7 cellular contexts compared by ENCODE assay signal in the genomic region with DNA sequence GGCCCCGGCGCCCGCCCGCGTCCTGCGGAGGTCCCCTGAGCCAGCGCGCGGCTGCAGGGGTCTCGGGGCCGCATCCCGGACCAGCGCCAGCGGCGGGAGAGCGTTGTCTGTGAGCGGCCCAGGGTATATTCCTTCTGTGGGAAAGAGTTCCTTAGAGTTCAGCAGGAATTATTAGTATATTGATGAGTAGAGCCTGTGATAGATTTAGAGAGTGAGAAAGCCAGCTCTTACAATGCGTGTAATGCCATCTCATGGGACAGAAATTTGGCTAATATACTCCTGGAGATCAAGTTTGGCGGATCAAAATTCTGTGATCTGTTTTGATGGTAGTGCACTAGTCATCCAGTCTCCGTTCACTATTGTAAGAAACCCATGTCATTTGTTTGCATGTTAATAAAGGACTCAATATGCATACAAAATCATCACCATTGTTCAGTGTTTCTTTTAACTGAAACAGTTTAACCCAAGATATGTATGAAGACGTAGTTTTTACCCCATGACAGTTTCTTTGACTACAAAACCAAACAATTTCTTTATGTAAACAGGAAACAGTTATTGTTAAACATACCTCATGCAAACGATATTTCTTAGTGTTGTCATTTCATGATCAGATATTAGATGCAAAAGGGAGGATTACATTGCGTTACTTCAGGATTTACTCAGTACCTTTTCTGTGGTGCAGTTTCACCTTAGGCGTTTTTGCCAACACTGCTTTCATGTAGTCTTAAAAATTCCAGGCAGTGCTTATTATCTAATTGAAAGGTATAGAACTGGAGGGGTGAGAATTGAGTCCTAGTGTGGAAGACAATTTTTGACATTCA. TPM values are rescaled to one million over a fixed set of nuclear protein-coding genes. Genes with fewer than 3 reads are reported as not detected.
DNase-seq lines count a peak whose midpoint lies in the region; ATAC-seq and TF ChIP-seq lines count a peak whose summit lies in the region.

No MANE protein-coding gene starts in this region.

- H3K27me3 ChIP-seq in SJCRH30 = no peaks in the 10 kb centered on the region
- peaks cover 0 to 8% (median 0%) of the 10 kb centered on the region in 3 donors for H3K27me3 ChIP-seq in sigmoid colon

- POLR2A ChIA-PET in HEK293T (lab: Yijun Ruan, JAX) = no interaction called here

- no peaks in the 10 kb centered on the region for H3K36me3 ChIP-seq in SJCRH30
- no peaks in the 10 kb centered on the region for H3K36me3 ChIP-seq in sigmoid colon

- TF ChIP-seq EP300 in sigmoid colon (IDR thresholded peaks at IDR 0.05) = no peak

- no peak for DNase-seq in SJCRH30
- DNase-seq in fibroblast of villous mesenchyme (ENCODE audit: low read depth) = peak; percentile 30
- DNase-seq in sigmoid colon = no peak
- DNase-seq in H4 (ENCODE audit: low spot score) = no peak
- no peak for DNase-seq in HEK293T (ENCODE audit: extremely low spot score)

- H3K9me3 ChIP-seq in SJCRH30 (replicated peaks) (no peaks in the 10 kb centered on the region), sigmoid colon (no peaks in the 10 kb centered on the region)

- TF ChIP-seq CTCF in fibroblast of villous mesenchyme (IDR thresholded peaks at IDR 0.05; ENCODE audit: insufficient read depth, low read depth, low read length) = no peak
- TF ChIP-seq CTCF in sigmoid colon (IDR thresholded peaks at IDR 0.05) = no peak

- peak; percentile 10 for ATAC-seq in GM18870 (IDR thresholded peaks at IDR 0.05; ENCODE audit: unreplicated experiment)
- ATAC-seq in GM21515 (IDR thresholded peaks at IDR 0.05; ENCODE audit: unreplicated experiment) = no peak

- CTCF ChIA-PET in HEK293T (lab: Yijun Ruan, JAX) = no interaction called here

- no peak overlapping the region for H3K27ac ChIP-seq in SJCRH30
- peak overlapping the region; percentile 3 to 85 (median 44) for H3K27ac ChIP-seq in sigmoid colon

- H3K4me3 ChIP-seq in SJCRH30 (peak overlapping the region; percentile 90), fibroblast of villous mesenchyme (ENCODE audit: low read depth, low read length) (peak overlapping the region; percentile 83), sigmoid colon (peak overlapping the region; percentile 49 to 86 (median 75))

- peaks cover 7% of the 10 kb centered on the region for H3K4me1 ChIP-seq in SJCRH30
- peaks cover 0 to 17% (median 14%) of the 10 kb centered on the region in 4 donors for H3K4me1 ChIP-seq in sigmoid colon

- no peak for TF ChIP-seq POLR2A in sigmoid colon (IDR thresholded peaks at IDR 0.05)

- 4 to 9% methylated on average over 24 of the region's 24 CpGs for WGBS in sigmoid colon, 2 donors

- intact Hi-C loops in sigmoid colon (cut with DNase I) = loop anchor here (5.0 kb wide), 4 partner anchors 113 to 307 kb away; partner anchors contain the start of gene MIPEP

TF ChIP-seq in HEK293T, 16 proteins besides CTCF, POLR2A, EP300 and RAD21:
- TF ChIP-seq, protein P1, sequence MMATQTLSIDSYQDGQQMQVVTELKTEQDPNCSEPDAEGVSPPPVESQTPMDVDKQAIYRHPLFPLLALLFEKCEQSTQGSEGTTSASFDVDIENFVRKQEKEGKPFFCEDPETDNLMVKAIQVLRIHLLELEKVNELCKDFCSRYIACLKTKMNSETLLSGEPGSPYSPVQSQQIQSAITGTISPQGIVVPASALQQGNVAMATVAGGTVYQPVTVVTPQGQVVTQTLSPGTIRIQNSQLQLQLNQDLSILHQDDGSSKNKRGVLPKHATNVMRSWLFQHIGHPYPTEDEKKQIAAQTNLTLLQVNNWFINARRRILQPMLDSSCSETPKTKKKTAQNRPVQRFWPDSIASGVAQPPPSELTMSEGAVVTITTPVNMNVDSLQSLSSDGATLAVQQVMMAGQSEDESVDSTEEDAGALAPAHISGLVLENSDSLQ (IDR thresholded peaks at IDR 0.05) = no peak
- no peak for TF ChIP-seq FOXA1 (IDR thresholded peaks at IDR 0.05)
- no peak for TF ChIP-seq ELF4 (IDR thresholded peaks at IDR 0.05)
- no peak for TF ChIP-seq NFRKB (IDR thresholded peaks at IDR 0.05)
- no peak for TF ChIP-seq L3MBTL2 (conservative IDR thresholded peaks at IDR 0.05)
- TF ChIP-seq SP1 (IDR thresholded peaks at IDR 0.05) = no peak
- no peak for TF ChIP-seq TARDBP (IDR thresholded peaks at IDR 0.05)
- no peak for TF ChIP-seq ARNT (IDR thresholded peaks at IDR 0.05)
- TF ChIP-seq FOXM1 (IDR thresholded peaks at IDR 0.05; ENCODE audit: borderline replicate concordance) = no peak
- no peak for TF ChIP-seq BHLHE40 (IDR thresholded peaks at IDR 0.05; ENCODE audit: borderline replicate concordance)
- no peak for TF ChIP-seq ZNF384 (IDR thresholded peaks at IDR 0.05)
- no peak for TF ChIP-seq LEF1 (IDR thresholded peaks at IDR 0.05; ENCODE audit: borderline replicate concordance)
- TF ChIP-seq SUZ12 (IDR thresholded peaks at IDR 0.05) = no peak

RNA-seq across cellular contexts. Expression of gene TNFRSF19, which starts 9.9 kb away (rescaled TPM):
- 3.8 and 4.1 TPM in 2 replicates for total RNA-seq in SJCRH30 (2014; rRNA removed; shearing (Covaris generic))
- total RNA-seq in fibroblast of villous mesenchyme (95.7 and 139 TPM in 2 replicates), sigmoid colon (1 to 10 TPM; 1.3 to 4.2 (median 3.2) TPM)
- polyA plus RNA-seq in sigmoid colon = under 1 TPM in 2 of 3 donors, not detected in 1; 0.60 to 0.96 TPM
- total RNA-seq in H4 (2014; rRNA removed; shearing (Covaris generic)) = 0.12 and 0.33 TPM in 2 replicates

Comparison
In these comparisons a context has a peak if more than half of its experiments do, and no peak if none do; other contexts are left out.
1. RNA of gene TNFRSF19, which starts 9.9 kb away (total RNA-seq): 95.7 to 139 TPM in fibroblast of villous mesenchyme; 3.8 to 4.1 TPM in SJCRH30, 1.3 to 4.2 TPM in sigmoid colon and 0.12 to 0.33 TPM in H4; every median in the first group is over 10 times any median in the second.
2. Peak in every context shown above with its lines, with median percentiles within 50 percentile points of each other: H3K4me3 ChIP-seq.